31 cellular contexts compared by ENCODE assay signal in genomic region chr3:177946965-177947364, GRCh38.
DNase-seq lines count a peak whose midpoint lies in the region; ATAC-seq, FAIRE-seq and TF ChIP-seq lines count a peak whose summit lies in the region.
"Had no signal": no experiment of that assay in that cellular context is flagged by ENCODE, and none has a peak within 500 bp of the region (broad histone marks: within the 10 kb centered on the region; RNA-seq: fewer than 3 reads in every experiment).

No MANE protein-coding gene starts in this region.

- H3K4me1 ChIP-seq in heart left ventricle (peaks cover 0 to 26% (median 0%) of the 10 kb centered on the region in 12 donors), left lung (peaks cover 0 to 21% of the 10 kb centered on the region in 2 donors), aorta (ENCODE audit: control insufficient read depth in 1 of 2, insufficient read depth in 2 of 2, low read length in 2 of 2) (no peaks in the 10 kb centered on the region), MM.1S (ENCODE audit: low read length) (no peaks in the 10 kb centered on the region)
- H3K4me1 ChIP-seq: esophagus squamous epithelium, HAP-1, vagina had no signal

- TF ChIP-seq POLR2A in heart left ventricle (IDR thresholded peaks at IDR 0.05) = no peak

- FAIRE-seq in endometrium (lab: Jason Lieb, UNC) = peak; percentile 26
- FAIRE-seq: colon, GM12892, TTC549 had no signal

- no peaks in the 10 kb centered on the region for H4K20me1 ChIP-seq in MM.1S (ENCODE audit: insufficient read depth, low read length)

- H3K9me3 ChIP-seq in heart left ventricle (no peaks in the 10 kb centered on the region), left lung (no peaks in the 10 kb centered on the region), aorta (ENCODE audit: control insufficient read depth, low read length) (peaks cover 3% of the 10 kb centered on the region), MM.1S (replicated peaks; ENCODE audit: insufficient read depth, low read length) (no peaks in the 10 kb centered on the region)
- H3K9me3 ChIP-seq: esophagus squamous epithelium, HAP-1, thoracic aorta, vagina had no signal

- no peaks in the 10 kb centered on the region for H3K79me2 ChIP-seq in MM.1S (ENCODE audit: low read length)

- no peak overlapping the region for H3K27ac ChIP-seq in heart left ventricle
- H3K27ac ChIP-seq in left lung = no peak overlapping the region
- H3K27ac ChIP-seq in aorta (ENCODE audit: low read depth in 1 of 2, low read length in 2 of 2) = no peak overlapping the region
- no peak overlapping the region for H3K27ac ChIP-seq in MM.1S (ENCODE audit: low read length)
- H3K27ac ChIP-seq: C4-2B, esophagus squamous epithelium, thoracic aorta, vagina had no signal

- no peak overlapping the region for H3K4me2 ChIP-seq in MM.1S (ENCODE audit: low read depth, low read length)

- DNase-seq in Right ventricle myocardium superior (no peak), heart left ventricle (no peak), left lung (no peak), aorta (no peak), MM.1S (no peak)
- DNase-seq in stimulated activated CD4-positive, alpha-beta T cell treated with anti-CD3 and anti-CD28 coated beads, Interleukin-2, amount 100 ng/mL, for 48 hours = no peak
- DNase-seq: activated CD4-positive, alpha-beta memory T cell treated with anti-CD3 and anti-CD28 coated beads, Interleukin-2, amount 10 ng/mL, durations not matched to agents 7 days and 5 days; activated CD4-positive, CD25-positive, alpha-beta regulatory T cell treated with anti-CD3 and anti-CD28 coated beads, Interleukin-2, amount 50 U/mL, for 72 hours; activated effector memory CD4-positive, alpha-beta T cell treated with Interleukin-2 at 50 U/mL for 16 hours; activated naive CD8-positive, alpha-beta T cell treated with anti-CD3 and anti-CD28 coated beads, Interleukin-2, amount 50 U/mL, for 24 hours; activated T-cell treated with anti-CD3 and anti-CD28 coated beads for 4 hours; effector memory CD8-positive, alpha-beta T cell; esophagus squamous epithelium; left cardiac atrium; naive B cell; NCI-H1417; NCI-H2081; NCI-H446; SHP77 treated with DMSO at 0.1 percent for 48 hours; stimulated activated CD4-positive, alpha-beta T cell treated with anti-CD3 and anti-CD28 coated beads, Interleukin-4, amount 100 ng/mL, for 4 hours; stimulated activated naive CD4-positive, alpha-beta T cell treated with Interleukin-2 at 50 U/mL for 16 hours; T-cell had no signal

- no peak overlapping the region for H2AFZ ChIP-seq in MM.1S (ENCODE audit: low read length)

- no peaks in the 10 kb centered on the region for H3K27me3 ChIP-seq in heart left ventricle
- H3K27me3 ChIP-seq in left lung = no peaks in the 10 kb centered on the region
- no peaks in the 10 kb centered on the region for H3K27me3 ChIP-seq in aorta (ENCODE audit: control insufficient read depth in 1 of 2, insufficient read depth in 2 of 2, low read length in 1 of 2)
- no peaks in the 10 kb centered on the region for H3K27me3 ChIP-seq in MM.1S (replicated peaks; ENCODE audit: insufficient read depth, low read length)
- H3K27me3 ChIP-seq: esophagus squamous epithelium, vagina had no signal

- H3K9ac ChIP-seq in MM.1S (ENCODE audit: low read length) = no peak overlapping the region

- peak; percentile 49 for ATAC-seq in Right ventricle myocardium superior (ENCODE audit: poor library complexity)
- no peak for ATAC-seq in heart left ventricle
- peak; percentile 36 for ATAC-seq in left lung
- peak; percentile 43 for ATAC-seq in aorta (ENCODE audit: low FRiP score)
- no peak for ATAC-seq in HG03280 (IDR thresholded peaks at IDR 0.05; ENCODE audit: unreplicated experiment)
- ATAC-seq: activated naive CD8-positive, alpha-beta T cell treated with anti-CD3 and anti-CD28 coated beads, Interleukin-2, amount 50 U/mL, for 24 hours; effector memory CD8-positive, alpha-beta T cell; T-cell had no signal

- TF ChIP-seq CTCF in heart left ventricle (IDR thresholded peaks at IDR 0.05) (no peak), left lung (IDR thresholded peaks at IDR 0.05) (no peak), MM.1S (IDR thresholded peaks at IDR 0.05; ENCODE audit: low read length) (no peak)

- no peaks in the 10 kb centered on the region for H3F3A ChIP-seq in MM.1S (ENCODE audit: insufficient read depth, low read length)

- H3K9me2 ChIP-seq in MM.1S (replicated peaks; ENCODE audit: insufficient read depth, low read length) = no peaks in the 10 kb centered on the region

- intact Hi-C loops in Right ventricle myocardium superior (cut with DNase I) = no loop called here
- intact Hi-C loops in heart left ventricle (cut with DNase I) = no loop called here
- intact Hi-C loops in left lung (cut with DNase I) = no loop called here
- intact Hi-C loops in aorta (cut with DNase I) = no loop called here

- H3K36me3 ChIP-seq in heart left ventricle (no peaks in the 10 kb centered on the region), left lung (no peaks in the 10 kb centered on the region), aorta (ENCODE audit: control insufficient read depth in 1 of 2, insufficient read depth in 2 of 2, low read length in 1 of 2) (no peaks in the 10 kb centered on the region), MM.1S (replicated peaks; ENCODE audit: insufficient read depth, low read length) (no peaks in the 10 kb centered on the region)
- H3K36me3 ChIP-seq: esophagus squamous epithelium, HAP-1, thoracic aorta, vagina had no signal

- H3K4me3 ChIP-seq in heart left ventricle (no peak overlapping the region), left lung (no peak overlapping the region), aorta (ENCODE audit: low read length in 2 of 2) (no peak overlapping the region), MM.1S (ENCODE audit: low read length) (no peak overlapping the region)
- H3K4me3 ChIP-seq: esophagus squamous epithelium, HAP-1, thoracic aorta, vagina had no signal

- WGBS in heart left ventricle, 4 donors = 82 to 87% (median 84%) methylated on average over 3 of the region's 3 CpGs
- WGBS in aorta, 2 donors = 53 to 65% methylated on average over 3 of the region's 3 CpGs

Comparison
In these comparisons a context has a peak if more than half of its experiments do, and no peak if none do; other contexts are left out.
1. ATAC-seq: peak in Right ventricle myocardium superior (single experiment), left lung (single experiment) and aorta (single experiment); none in heart left ventricle (0 of 4) and HG03280 (single experiment).